Comparison of ENCODE assay signal across 9 cellular contexts in genomic region chr19:2524840-2525723, GRCh38. TPM values are rescaled to one million over a fixed set of nuclear protein-coding genes. Genes with fewer than 3 reads are reported as not detected.
A peak's percentile ranks its signal among the peaks of the same experiment; 100 is the strongest.
DNase-seq lines count a peak whose midpoint lies in the region; ATAC-seq and TF ChIP-seq lines count a peak whose summit lies in the region.
"Had no signal": no experiment of that assay in that cellular context is flagged by ENCODE, and none has a peak within 500 bp of the region (broad histone marks: within the 10 kb centered on the region; RNA-seq: fewer than 3 reads in every experiment).

No MANE protein-coding gene starts in this region.

- H3K4me3 ChIP-seq in left ventricle myocardium inferior (peak overlapping the region; percentile 44), suprapubic skin (peak overlapping the region; percentile 37)

- intact Hi-C loops in left ventricle myocardium inferior (cut with micrococcal nuclease) = no loop called here

- no peak for TF ChIP-seq EP300 in suprapubic skin (IDR thresholded peaks at IDR 0.05)

- H3K27me3 ChIP-seq in left ventricle myocardium inferior (ENCODE audit: low read depth) (no peaks in the 10 kb centered on the region), suprapubic skin (no peaks in the 10 kb centered on the region)

- TF ChIP-seq POLR2A in suprapubic skin (IDR thresholded peaks at IDR 0.05) = no peak

- no peaks in the 10 kb centered on the region; the same call in 1 of the 2 replicates for H3K27me3 Mint-ChIP-seq in HFFc6 (ENCODE audit: insufficient read depth)
- H3K27me3 Mint-ChIP-seq in activated naive CD8-positive, alpha-beta T cell treated with anti-CD3 and anti-CD28 coated beads for 36 hours = no peaks in the 10 kb centered on the region

- peaks cover 32% of the 10 kb centered on the region for H3K4me1 Mint-ChIP-seq in HFFc6 (ENCODE audit: low read depth)
- no peaks in the 10 kb centered on the region for H3K4me1 Mint-ChIP-seq in activated naive CD8-positive, alpha-beta T cell treated with anti-CD3 and anti-CD28 coated beads for 36 hours

- H3K4me3 Mint-ChIP-seq in HFFc6 = peak overlapping the region; percentile 74
- H3K4me3 Mint-ChIP-seq in activated naive CD8-positive, alpha-beta T cell treated with anti-CD3 and anti-CD28 coated beads for 36 hours = no peak overlapping the region

- TF ChIP-seq CTCF in HFFc6 (IDR thresholded peaks at IDR 0.05) (no peak), left ventricle myocardium inferior (IDR thresholded peaks at IDR 0.05; ENCODE audit: borderline replicate concordance) (no peak), suprapubic skin (IDR thresholded peaks at IDR 0.05) (no peak)

- H3K9me3 ChIP-seq in left ventricle myocardium inferior (replicated peaks) = no peaks in the 10 kb centered on the region
- no peaks in the 10 kb centered on the region for H3K9me3 ChIP-seq in suprapubic skin

- ATAC-seq in GM18861 (IDR thresholded peaks at IDR 0.05; ENCODE audit: unreplicated experiment) = no peak

- no peaks in the 10 kb centered on the region for H3K36me3 Mint-ChIP-seq in HFFc6 (ENCODE audit: low read depth)
- no peaks in the 10 kb centered on the region for H3K36me3 Mint-ChIP-seq in activated naive CD8-positive, alpha-beta T cell treated with anti-CD3 and anti-CD28 coated beads for 36 hours

- no peaks in the 10 kb centered on the region for H3K9me3 Mint-ChIP-seq in HFFc6
- H3K9me3 Mint-ChIP-seq in activated naive CD8-positive, alpha-beta T cell treated with anti-CD3 and anti-CD28 coated beads for 36 hours = no peaks in the 10 kb centered on the region

- DNase-seq in HFFc6 (peak; percentile 85), SW480 (ENCODE audit: low spot score) (peak; percentile 86), left ventricle myocardium inferior (peak; percentile 42), suprapubic skin (ENCODE audit: low spot score in 2 of 2) (no peak), HUDEP-2 (lab: John Stamatoyannopoulos, UW; ENCODE audit: unreplicated experiment in 76 of 76) (no peak)
- DNase-seq in activated naive CD4-positive, alpha-beta T cell (lab: John Stamatoyannopoulos, UW) = no peak
- no peak for DNase-seq in activated naive CD8-positive, alpha-beta T cell treated with anti-CD3 and anti-CD28 coated beads for 36 hours

- 41% methylated on average over 20 of the region's 45 CpGs for WGBS in suprapubic skin

- H3K36me3 ChIP-seq in left ventricle myocardium inferior (no peaks in the 10 kb centered on the region), suprapubic skin (no peaks in the 10 kb centered on the region)

- H3K27ac ChIP-seq in left ventricle myocardium inferior (replicated peaks) (peak overlapping the region; percentile 45), suprapubic skin (peak overlapping the region; percentile 41)
- H3K27ac ChIP-seq: VCaP had no signal

- H3K27ac Mint-ChIP-seq in HFFc6 = peak overlapping the region; percentile 97
- no peak overlapping the region for H3K27ac Mint-ChIP-seq in activated naive CD8-positive, alpha-beta T cell treated with anti-CD3 and anti-CD28 coated beads for 36 hours

- H3K4me1 ChIP-seq in left ventricle myocardium inferior (peaks cover 24% of the 10 kb centered on the region), suprapubic skin (peaks cover 31% of the 10 kb centered on the region)

RNA-seq across cellular contexts. Expression of gene GADD45B, which starts 49.2 kb away (rescaled TPM):
- 10 to 100 TPM; 35.5 to 55.7 (median 39.1) TPM for total RNA-seq in HFFc6 (2021; fragmentation: NEBNext Ultra II Directional; extraction: Animal tissue kit (Norgen Biotek cat#: 25700))
- 34.3 TPM for total RNA-seq in left ventricle myocardium inferior
- 100 to 1,000 TPM in 1 of 4 donors, 10 to 100 TPM in 3; 52.5 to 134 (median 68.7) TPM for total RNA-seq in suprapubic skin
- 10 to 100 TPM; 83.0 to 97.2 TPM for total RNA-seq in activated naive CD8-positive, alpha-beta T cell treated with anti-CD3 and anti-CD28 coated beads for 36 hours

Comparison
In these comparisons a context has a peak if more than half of its experiments do, and no peak if none do; other contexts are left out.
1. DNase-seq: peak in HFFc6 (single experiment), SW480 (single experiment) and left ventricle myocardium inferior (single experiment); none in suprapubic skin (0 of 2), activated naive CD4-positive, alpha-beta T cell (0 of 4), HUDEP-2 (0 of 76) and activated naive CD8-positive, alpha-beta T cell treated with anti-CD3 and anti-CD28 coated beads for 36 hours (single experiment).